In the genomic region with DNA sequence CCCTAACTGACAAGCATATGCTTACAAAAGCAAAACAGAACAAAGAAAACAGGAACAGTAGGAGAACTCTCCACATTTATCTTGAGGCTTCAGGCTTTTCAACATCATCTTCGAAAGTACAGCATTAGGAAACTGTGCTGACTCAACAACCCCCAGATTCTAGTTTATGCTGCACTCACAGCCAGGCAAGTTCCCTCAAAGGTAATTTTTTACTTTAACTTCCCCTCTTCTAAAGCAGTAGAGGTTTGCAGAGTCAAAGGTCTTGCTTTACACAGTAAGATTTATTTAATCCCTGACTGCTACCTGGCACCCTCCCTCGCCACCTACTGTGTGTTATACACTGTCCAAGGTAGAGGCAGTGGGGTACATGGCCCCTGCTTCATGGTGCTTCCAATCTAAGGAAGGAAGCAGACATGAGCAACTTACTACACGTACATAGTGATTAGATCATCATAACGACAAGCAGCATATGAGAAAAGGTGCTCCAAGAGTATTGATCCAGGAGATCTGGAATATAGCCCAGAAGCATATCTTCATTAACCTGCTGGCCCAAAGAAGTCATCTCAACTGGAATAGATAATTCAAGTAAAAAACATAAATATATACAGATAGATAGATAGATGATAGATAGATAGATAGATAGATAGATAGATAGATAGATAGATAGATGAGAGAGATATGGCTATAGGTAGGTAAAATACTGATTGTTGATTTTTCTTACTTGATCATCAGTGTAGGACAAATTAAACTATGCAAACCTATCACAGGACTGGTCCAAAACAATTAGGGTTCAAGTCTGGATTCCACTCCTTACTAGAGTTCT, we compare ENCODE assay signal across 11 cellular contexts.
DNase-seq lines count a peak whose midpoint lies in the region; ATAC-seq and TF ChIP-seq lines count a peak whose summit lies in the region.
"Had no signal": no experiment of that assay in that cellular context is flagged by ENCODE, and none has a peak within 500 bp of the region (broad histone marks: within the 10 kb centered on the region; RNA-seq: fewer than 3 reads in every experiment).

No MANE protein-coding gene starts in this region.

- peak; percentile 56 for DNase-seq in Ammon's horn (ENCODE audit: low spot score)
- DNase-seq in Kasumi-1 (lab: John Stamatoyannopoulos, UW) = peak; percentile 38 to 53
- no peak for DNase-seq in central memory CD8-positive, alpha-beta T cell (ENCODE audit: low spot score in 2 of 2)
- no peak for DNase-seq in WTC11 (ENCODE audit: low spot score)
- no peak for DNase-seq in stimulated activated CD4-positive, alpha-beta T cell treated with anti-CD3 and anti-CD28 coated beads, Interleukin-2, amount 100 ng/mL, for 48 hours
- DNase-seq in stimulated activated CD4-positive, alpha-beta T cell treated with anti-CD3 and anti-CD28 coated beads, Interleukin-15, amount 100 ng/mL, for 24 hours = no peak
- DNase-seq: activated naive CD4-positive, alpha-beta T cell treated with anti-CD3 and anti-CD28 coated beads, Interleukin-2, amount 10 ng/mL, durations not matched to agents 7 days and 5 days; DMS153 had no signal

- peaks cover 43% of the 10 kb centered on the region for H3K4me1 Mint-ChIP-seq in central memory CD8-positive, alpha-beta T cell
- peaks cover 52% of the 10 kb centered on the region for H3K4me1 Mint-ChIP-seq in WTC11

- no peaks in the 10 kb centered on the region for H3K36me3 ChIP-seq in mesodermal cell (ENCODE audit: control insufficient read depth, insufficient read depth, low read length)

- CTCF ChIA-PET in WTC11 (lab: Charles Lee) = interaction anchor here (1.4 kb wide), 1 partner anchor 77 kb away, joined by 3 read pairs; no protein-coding TSS in a partner anchor

- no peaks in the 10 kb centered on the region for H3K9me3 ChIP-seq in mesodermal cell (ENCODE audit: control insufficient read depth, low read length)

- H3K4me1 ChIP-seq in mesodermal cell (ENCODE audit: control insufficient read depth, insufficient read depth, low read length, poor library complexity, severe bottlenecking) = peaks cover 64% of the 10 kb centered on the region

- H3K4me3 Mint-ChIP-seq in central memory CD8-positive, alpha-beta T cell = no peak overlapping the region
- H3K4me3 Mint-ChIP-seq in WTC11 = no peak overlapping the region
- H3K4me3 Mint-ChIP-seq: activated naive CD4-positive, alpha-beta T cell treated with anti-CD3 and anti-CD28 coated beads, Interleukin-2, amount 10 ng/mL, durations not matched to agents 7 days and 5 days had no signal

- POLR2A ChIA-PET in WTC11 (lab: Charles Lee) = no interaction called here

- H3K36me3 Mint-ChIP-seq in central memory CD8-positive, alpha-beta T cell (ENCODE audit: insufficient read depth) = no peaks in the 10 kb centered on the region
- no peaks in the 10 kb centered on the region for H3K36me3 Mint-ChIP-seq in WTC11

- WGBS in mesodermal cell (ENCODE audit: insufficient coverage in 2 of 2), 2 experiments = 87 to 100% methylated on average over 3 of the region's 4 CpGs

- H3K9me3 Mint-ChIP-seq in central memory CD8-positive, alpha-beta T cell = no peaks in the 10 kb centered on the region
- no peaks in the 10 kb centered on the region for H3K9me3 Mint-ChIP-seq in WTC11
- H3K9me3 Mint-ChIP-seq: activated naive CD4-positive, alpha-beta T cell treated with anti-CD3 and anti-CD28 coated beads, Interleukin-2, amount 10 ng/mL, durations not matched to agents 7 days and 5 days had no signal

- TF ChIP-seq CTCF in WTC11 (IDR thresholded peaks at IDR 0.05) = no peak

- H3K27ac ChIP-seq in mesodermal cell (ENCODE audit: low read depth, low read length, severe bottlenecking) = peak overlapping the region; percentile 77

- no peaks in the 10 kb centered on the region for H3K27me3 Mint-ChIP-seq in central memory CD8-positive, alpha-beta T cell
- H3K27me3 Mint-ChIP-seq in WTC11 (ENCODE audit: low read depth) = no peaks in the 10 kb centered on the region
- H3K27me3 Mint-ChIP-seq: activated naive CD4-positive, alpha-beta T cell treated with anti-CD3 and anti-CD28 coated beads, Interleukin-2, amount 10 ng/mL, durations not matched to agents 7 days and 5 days had no signal

- no peak overlapping the region for H3K4me3 ChIP-seq in mesodermal cell (ENCODE audit: extremely low read depth, insufficient read depth, low read length, poor library complexity, severe bottlenecking)
- H3K4me3 ChIP-seq: skin epidermis had no signal

- no peak for ATAC-seq in central memory CD8-positive, alpha-beta T cell (replicated peaks; ENCODE audit: extremely low read depth, poor library complexity, severe bottlenecking)
- ATAC-seq in WTC11 = no peak
- ATAC-seq in HG03521 (IDR thresholded peaks at IDR 0.05; ENCODE audit: unreplicated experiment) = no peak

- peak overlapping the region; percentile 54 for H3K27ac Mint-ChIP-seq in central memory CD8-positive, alpha-beta T cell (ENCODE audit: low read depth)
- H3K27ac Mint-ChIP-seq in WTC11 = no peak overlapping the region
- H3K27ac Mint-ChIP-seq: activated naive CD4-positive, alpha-beta T cell treated with anti-CD3 and anti-CD28 coated beads, Interleukin-2, amount 10 ng/mL, durations not matched to agents 7 days and 5 days had no signal

TF ChIP-seq in WTC11, 78 proteins besides CTCF, POLR2A, EP300 and RAD21 (continues in another document):
- TF ChIP-seq, protein P1, sequence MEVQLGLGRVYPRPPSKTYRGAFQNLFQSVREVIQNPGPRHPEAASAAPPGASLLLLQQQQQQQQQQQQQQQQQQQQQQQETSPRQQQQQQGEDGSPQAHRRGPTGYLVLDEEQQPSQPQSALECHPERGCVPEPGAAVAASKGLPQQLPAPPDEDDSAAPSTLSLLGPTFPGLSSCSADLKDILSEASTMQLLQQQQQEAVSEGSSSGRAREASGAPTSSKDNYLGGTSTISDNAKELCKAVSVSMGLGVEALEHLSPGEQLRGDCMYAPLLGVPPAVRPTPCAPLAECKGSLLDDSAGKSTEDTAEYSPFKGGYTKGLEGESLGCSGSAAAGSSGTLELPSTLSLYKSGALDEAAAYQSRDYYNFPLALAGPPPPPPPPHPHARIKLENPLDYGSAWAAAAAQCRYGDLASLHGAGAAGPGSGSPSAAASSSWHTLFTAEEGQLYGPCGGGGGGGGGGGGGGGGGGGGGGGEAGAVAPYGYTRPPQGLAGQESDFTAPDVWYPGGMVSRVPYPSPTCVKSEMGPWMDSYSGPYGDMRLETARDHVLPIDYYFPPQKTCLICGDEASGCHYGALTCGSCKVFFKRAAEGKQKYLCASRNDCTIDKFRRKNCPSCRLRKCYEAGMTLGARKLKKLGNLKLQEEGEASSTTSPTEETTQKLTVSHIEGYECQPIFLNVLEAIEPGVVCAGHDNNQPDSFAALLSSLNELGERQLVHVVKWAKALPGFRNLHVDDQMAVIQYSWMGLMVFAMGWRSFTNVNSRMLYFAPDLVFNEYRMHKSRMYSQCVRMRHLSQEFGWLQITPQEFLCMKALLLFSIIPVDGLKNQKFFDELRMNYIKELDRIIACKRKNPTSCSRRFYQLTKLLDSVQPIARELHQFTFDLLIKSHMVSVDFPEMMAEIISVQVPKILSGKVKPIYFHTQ (CRISPR knock-in tag; IDR thresholded peaks at IDR 0.05) = no peak
- TF ChIP-seq PRRX2 (CRISPR knock-in tag; IDR thresholded peaks at IDR 0.05) = no peak
- no peak for TF ChIP-seq NFE2L1 (CRISPR knock-in tag; IDR thresholded peaks at IDR 0.05)
- no peak for TF ChIP-seq SMAD4 (CRISPR knock-in tag; IDR thresholded peaks at IDR 0.05)
- no peak for TF ChIP-seq TP53 (CRISPR knock-in tag; IDR thresholded peaks at IDR 0.05)
- no peak for TF ChIP-seq MXD4 (CRISPR knock-in tag; IDR thresholded peaks at IDR 0.05; ENCODE audit: borderline replicate concordance)
- TF ChIP-seq KAT7 (CRISPR knock-in tag; IDR thresholded peaks at IDR 0.05; ENCODE audit: borderline replicate concordance) = no peak
- no peak for TF ChIP-seq ZNF423 (CRISPR knock-in tag; IDR thresholded peaks at IDR 0.05)
- TF ChIP-seq, protein P2, sequence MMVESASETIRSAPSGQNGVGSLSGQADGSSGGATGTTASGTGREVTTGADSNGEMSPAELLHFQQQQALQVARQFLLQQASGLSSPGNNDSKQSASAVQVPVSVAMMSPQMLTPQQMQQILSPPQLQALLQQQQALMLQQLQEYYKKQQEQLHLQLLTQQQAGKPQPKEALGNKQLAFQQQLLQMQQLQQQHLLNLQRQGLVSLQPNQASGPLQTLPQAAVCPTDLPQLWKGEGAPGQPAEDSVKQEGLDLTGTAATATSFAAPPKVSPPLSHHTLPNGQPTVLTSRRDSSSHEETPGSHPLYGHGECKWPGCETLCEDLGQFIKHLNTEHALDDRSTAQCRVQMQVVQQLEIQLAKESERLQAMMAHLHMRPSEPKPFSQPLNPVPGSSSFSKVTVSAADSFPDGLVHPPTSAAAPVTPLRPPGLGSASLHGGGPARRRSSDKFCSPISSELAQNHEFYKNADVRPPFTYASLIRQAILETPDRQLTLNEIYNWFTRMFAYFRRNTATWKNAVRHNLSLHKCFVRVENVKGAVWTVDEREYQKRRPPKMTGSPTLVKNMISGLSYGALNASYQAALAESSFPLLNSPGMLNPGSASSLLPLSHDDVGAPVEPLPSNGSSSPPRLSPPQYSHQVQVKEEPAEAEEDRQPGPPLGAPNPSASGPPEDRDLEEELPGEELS (CRISPR knock-in tag; IDR thresholded peaks at IDR 0.05) = no peak
- no peak for TF ChIP-seq CREB1 (CRISPR knock-in tag; IDR thresholded peaks at IDR 0.05)
- TF ChIP-seq NFATC4 (CRISPR knock-in tag; IDR thresholded peaks at IDR 0.05) = no peak
- TF ChIP-seq, protein P3, sequence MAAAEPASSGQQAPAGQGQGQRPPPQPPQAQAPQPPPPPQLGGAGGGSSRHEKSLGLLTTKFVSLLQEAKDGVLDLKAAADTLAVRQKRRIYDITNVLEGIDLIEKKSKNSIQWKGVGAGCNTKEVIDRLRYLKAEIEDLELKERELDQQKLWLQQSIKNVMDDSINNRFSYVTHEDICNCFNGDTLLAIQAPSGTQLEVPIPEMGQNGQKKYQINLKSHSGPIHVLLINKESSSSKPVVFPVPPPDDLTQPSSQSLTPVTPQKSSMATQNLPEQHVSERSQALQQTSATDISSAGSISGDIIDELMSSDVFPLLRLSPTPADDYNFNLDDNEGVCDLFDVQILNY (CRISPR knock-in tag; IDR thresholded peaks at IDR 0.05) = no peak
- TF ChIP-seq FOXJ3 (CRISPR knock-in tag; IDR thresholded peaks at IDR 0.05; ENCODE audit: borderline replicate concordance) = no peak

Comparison
In these comparisons a context has a peak if more than half of its experiments do, and no peak if none do; other contexts are left out.
1. DNase-seq: peak in Ammon's horn (single experiment) and Kasumi-1 (2 of 2); none in central memory CD8-positive, alpha-beta T cell (0 of 2), WTC11 (single experiment), stimulated activated CD4-positive, alpha-beta T cell treated with anti-CD3 and anti-CD28 coated beads, Interleukin-2, amount 100 ng/mL, for 48 hours (0 of 2) and stimulated activated CD4-positive, alpha-beta T cell treated with anti-CD3 and anti-CD28 coated beads, Interleukin-15, amount 100 ng/mL, for 24 hours (single experiment).